ENCODE assay signal across 23 cellular contexts in genomic region chr12:45213107-45213506, GRCh38. TPM values are rescaled to one million over a fixed set of nuclear protein-coding genes. Genes with fewer than 3 reads are reported as not detected.
A peak's percentile ranks its signal among the peaks of the same experiment; 100 is the strongest.
DNase-seq lines count a peak whose midpoint lies in the region; ATAC-seq and TF ChIP-seq lines count a peak whose summit lies in the region.
"Had no signal": no experiment of that assay in that cellular context is flagged by ENCODE, and none has a peak within 500 bp of the region (broad histone marks: within the 10 kb centered on the region; RNA-seq: fewer than 3 reads in every experiment).

No MANE protein-coding gene starts in this region.

- CTCF ChIA-PET in CD4-positive, alpha-beta T cell (lab: Charles Lee): no interaction called here

- H3K9me3 ChIP-seq in CD4-positive, alpha-beta T cell (ENCODE audit: control insufficient read depth, low read length): no peaks in the 10 kb centered on the region
- H3K9me3 ChIP-seq: Caco-2, SJCRH30 had no signal

- peak overlapping the region; percentile 45 for H3K4me3 Mint-ChIP-seq in CD4-positive, alpha-beta T cell
- H3K4me3 Mint-ChIP-seq in HFFc6 (no peak overlapping the region), endothelial cell (ENCODE audit: unreplicated experiment) (no peak overlapping the region), neural crest cell (peak overlapping the region; percentile 41)
- H3K4me3 Mint-ChIP-seq: CD8-positive, alpha-beta T cell had no signal

- POLR2A ChIA-PET in CD4-positive, alpha-beta T cell (lab: Charles Lee): no interaction called here

- no peaks in the 10 kb centered on the region for H3K27me3 Mint-ChIP-seq in CD4-positive, alpha-beta T cell
- H3K27me3 Mint-ChIP-seq in HFFc6 (ENCODE audit: insufficient read depth) (peaks cover 2% of the 10 kb centered on the region), endothelial cell (ENCODE audit: unreplicated experiment) (peaks cover 14% of the 10 kb centered on the region), neural crest cell (ENCODE audit: low read depth) (no peaks in the 10 kb centered on the region)

- H3K4me1 Mint-ChIP-seq in CD4-positive, alpha-beta T cell (ENCODE audit: low read depth): peaks cover 56% of the 10 kb centered on the region
- peaks cover 43% of the 10 kb centered on the region for H3K4me1 Mint-ChIP-seq in HFFc6 (ENCODE audit: low read depth)
- peaks cover 16% of the 10 kb centered on the region for H3K4me1 Mint-ChIP-seq in endothelial cell (ENCODE audit: unreplicated experiment)
- H3K4me1 Mint-ChIP-seq in neural crest cell: peaks cover 36% of the 10 kb centered on the region

- H3K27me3 ChIP-seq in CD4-positive, alpha-beta T cell (ENCODE audit: control insufficient read depth, insufficient read depth, low read length): no peaks in the 10 kb centered on the region
- H3K27me3 ChIP-seq: SJCRH30 had no signal

- H3K9me3 Mint-ChIP-seq in CD4-positive, alpha-beta T cell: no peaks in the 10 kb centered on the region
- H3K9me3 Mint-ChIP-seq in HFFc6 (no peaks in the 10 kb centered on the region), endothelial cell (ENCODE audit: unreplicated experiment) (no peaks in the 10 kb centered on the region), neural crest cell (no peaks in the 10 kb centered on the region)
- H3K9me3 Mint-ChIP-seq: CD8-positive, alpha-beta T cell had no signal

- TF ChIP-seq CTCF in CD4-positive, alpha-beta T cell (IDR thresholded peaks at IDR 0.05): no peak
- TF ChIP-seq CTCF in HFFc6 (IDR thresholded peaks at IDR 0.05) (peak; percentile 56), endothelial cell (IDR thresholded peaks at IDR 0.05; ENCODE audit: unreplicated experiment) (peak; percentile 49), neural crest cell (conservative IDR thresholded peaks at IDR 0.05) (peak; percentile 28)

- H3K36me3 Mint-ChIP-seq in CD4-positive, alpha-beta T cell (ENCODE audit: low read depth): peaks cover 11% of the 10 kb centered on the region
- peaks cover 6% of the 10 kb centered on the region for H3K36me3 Mint-ChIP-seq in HFFc6 (ENCODE audit: low read depth)
- H3K36me3 Mint-ChIP-seq in endothelial cell (ENCODE audit: low read depth, unreplicated experiment): no peaks in the 10 kb centered on the region
- no peaks in the 10 kb centered on the region for H3K36me3 Mint-ChIP-seq in neural crest cell (ENCODE audit: low read depth)

- H3K27ac Mint-ChIP-seq in CD4-positive, alpha-beta T cell: no peak overlapping the region
- no peak overlapping the region for H3K27ac Mint-ChIP-seq in HFFc6
- no peak overlapping the region for H3K27ac Mint-ChIP-seq in endothelial cell (ENCODE audit: unreplicated experiment)
- H3K27ac Mint-ChIP-seq in neural crest cell (ENCODE audit: unreplicated experiment): no peak overlapping the region
- H3K27ac Mint-ChIP-seq: CD8-positive, alpha-beta T cell had no signal

- no peak for ATAC-seq in CD4-positive, alpha-beta T cell (ENCODE audit: poor library complexity)
- ATAC-seq: CD8-positive, alpha-beta T cell; HepG2; K562; Right ventricle myocardium inferior had no signal

- intact Hi-C loops in CD4-positive, alpha-beta T cell (cut with DNase I, micrococcal nuclease): loop anchor here in 1 of 2 experiments (10.0 kb wide), 1 partner anchor 522 kb away; no protein-coding TSS in a partner anchor

- no peak for DNase-seq in CD4-positive, alpha-beta T cell
- no peak for DNase-seq in HFFc6
- DNase-seq in endothelial cell (ENCODE audit: low spot score): no peak
- no peak for DNase-seq in neural crest cell (ENCODE audit: low read depth, low spot score)
- no peak for DNase-seq in NCI-H524 treated with DMSO at 0.1 percent for 48 hours (lab: John Stamatoyannopoulos, UW)
- DNase-seq in cerebellum (ENCODE audit: low spot score): no peak
- no peak for DNase-seq in GM19240 (ENCODE audit: insufficient read length, low spot score)
- DNase-seq: C1 segment of cervical spinal cord; Caco-2; CD8-positive, alpha-beta T cell; DMS79; GF-D8; NCI-H1105; NCI-H146; NCI-H1930; NCI-H2107; NCI-H524; NCI-H774; PC-9; SJCRH30 had no signal

- no peak overlapping the region for H3K27ac ChIP-seq in CD4-positive, alpha-beta T cell (ENCODE audit: low read depth, low read length)
- H3K27ac ChIP-seq: PC-9, SJCRH30 had no signal

RNA-seq across cellular contexts. Expression of gene ANO6, which starts 2.8 kb away (rescaled TPM):
- total RNA-seq in CD4-positive, alpha-beta T cell: 10 to 100 TPM; 11.6 to 11.7 TPM
- 10 to 100 TPM; 44.4 to 58.6 (median 53.3) TPM for total RNA-seq in HFFc6 (2021; fragmentation: NEBNext Ultra II Directional; extraction: Animal tissue kit (Norgen Biotek cat#: 25700))
- total RNA-seq in endothelial cell (ENCODE audit: unreplicated experiment) (50.8 TPM), neural crest cell (32.0 and 34.0 TPM in 2 replicates), cerebellum (22.8 TPM)

Comparison
In these comparisons a context has a peak if more than half of its experiments do, and no peak if none do; other contexts are left out.
1. H3K4me3 Mint-ChIP-seq: peak in CD4-positive, alpha-beta T cell (single experiment) and neural crest cell (single experiment); none in HFFc6 (single experiment) and endothelial cell (single experiment).